In genomic region chr7:73739387-73739767, GRCh38 we compare ENCODE assay signal across 9 cellular contexts. TPM values are rescaled to one million over a fixed set of nuclear protein-coding genes. Genes with fewer than 3 reads are reported as not detected.
A peak's percentile ranks its signal among the peaks of the same experiment; 100 is the strongest.
DNase-seq lines count a peak whose midpoint lies in the region; ATAC-seq and TF ChIP-seq lines count a peak whose summit lies in the region.
"Had no signal": no experiment of that assay in that cellular context is flagged by ENCODE, and none has a peak within 500 bp of the region (broad histone marks: within the 10 kb centered on the region; RNA-seq: fewer than 3 reads in every experiment).

No MANE protein-coding gene starts in this region.

- H3K27ac ChIP-seq in SK-N-SH (ENCODE audit: low read depth in 2 of 2, low read length in 1 of 2) (peak overlapping the region; percentile 25 to 81; a peak in 3 of 4 replicates), suprapubic skin (peak overlapping the region; percentile 84)

- no peaks in the 10 kb centered on the region for H3K9me2 ChIP-seq in SK-N-SH

- no peaks in the 10 kb centered on the region for H4K20me1 ChIP-seq in SK-N-SH (ENCODE audit: insufficient read depth)

- peaks cover 10% of the 10 kb centered on the region for H3F3A ChIP-seq in SK-N-SH (replicated peaks; ENCODE audit: insufficient read depth)

- H2AFZ ChIP-seq in SK-N-SH (ENCODE audit: low read depth): peak overlapping the region; percentile 97

- H3K36me3 ChIP-seq in SK-N-SH (replicated peaks in 1 of 2; ENCODE audit: control insufficient read depth in 1 of 2, insufficient read depth in 2 of 2, low read length in 1 of 2): peaks cover 8 to 11% of the 10 kb centered on the region in 2 experiments
- peaks cover 21% of the 10 kb centered on the region for H3K36me3 ChIP-seq in suprapubic skin

- no peaks in the 10 kb centered on the region for H3K9me3 Mint-ChIP-seq in activated CD8-positive, alpha-beta T cell treated with anti-CD3 and anti-CD28 coated beads, Interleukin-2, amount 10 ng/mL, durations not matched to agents 7 days and 5 days (ENCODE audit: insufficient read depth)
- no peaks in the 10 kb centered on the region for H3K9me3 Mint-ChIP-seq in immature natural killer cell

- H3K79me2 ChIP-seq in SK-N-SH (ENCODE audit: insufficient read depth): peaks cover 28% of the 10 kb centered on the region; the same call in 1 of the 2 replicates

- H3K27me3 ChIP-seq in SK-N-SH (ENCODE audit: insufficient read depth): no peaks in the 10 kb centered on the region
- H3K27me3 ChIP-seq in suprapubic skin: no peaks in the 10 kb centered on the region

- peak overlapping the region; percentile 75 for H3K9ac ChIP-seq in SK-N-SH

- H3K36me3 Mint-ChIP-seq in activated CD8-positive, alpha-beta T cell treated with anti-CD3 and anti-CD28 coated beads, Interleukin-2, amount 10 ng/mL, durations not matched to agents 7 days and 5 days (ENCODE audit: low read depth): peaks cover 13% of the 10 kb centered on the region
- no peaks in the 10 kb centered on the region for H3K36me3 Mint-ChIP-seq in immature natural killer cell

- H3K27ac Mint-ChIP-seq in activated CD8-positive, alpha-beta T cell treated with anti-CD3 and anti-CD28 coated beads, Interleukin-2, amount 10 ng/mL, durations not matched to agents 7 days and 5 days: peak overlapping the region; percentile 63
- H3K27ac Mint-ChIP-seq in immature natural killer cell: peak overlapping the region; percentile 80 to 89 (median 88)

- peaks cover 28% of the 10 kb centered on the region for H3K4me1 Mint-ChIP-seq in activated CD8-positive, alpha-beta T cell treated with anti-CD3 and anti-CD28 coated beads, Interleukin-2, amount 10 ng/mL, durations not matched to agents 7 days and 5 days (ENCODE audit: low read depth)
- peaks cover 8 to 16% of the 10 kb centered on the region in 2 donors for H3K4me1 Mint-ChIP-seq in immature natural killer cell

- DNase-seq in SK-N-SH (no peak), immature natural killer cell (no peak), suprapubic skin (ENCODE audit: low spot score in 2 of 2) (no peak), NCI-H2029 treated with DMSO at 0.1 percent for 48 hours (lab: John Stamatoyannopoulos, UW) (no peak), AG08395 (ENCODE audit: low spot score) (no peak)
- no peak for DNase-seq in activated CD8-positive, alpha-beta T cell treated with anti-CD3 and anti-CD28 coated beads, Interleukin-2, amount 10 ng/mL, durations not matched to agents 7 days and 5 days

- 47% methylated on average over 13 of the region's 13 CpGs for WGBS in SK-N-SH (ENCODE audit: low lambda C conversion rate)
- 41% methylated on average over 13 of the region's 13 CpGs for WGBS in suprapubic skin

- TF ChIP-seq RAD21 in SK-N-SH (IDR thresholded peaks at IDR 0.05; ENCODE audit: low read length): no peak

- TF ChIP-seq CTCF in SK-N-SH (IDR thresholded peaks at IDR 0.05) (no peak), suprapubic skin (IDR thresholded peaks at IDR 0.05) (no peak)

- CTCF ChIA-PET in SK-N-SH (lab: Yijun Ruan, JAX): interaction anchor here (1.0 to 12.8 kb wide), 11 partner anchors 10 to 208 kb away, joined by 3 to 272 read pairs (median 6); partner anchors contain the start of gene STX1A
- CTCF ChIA-PET in activated CD8-positive, alpha-beta T cell treated with anti-CD3 and anti-CD28 coated beads, Interleukin-2, amount 10 ng/mL, durations not matched to agents 7 days and 5 days (lab: Charles Lee): interaction anchor here (0.6 to 8.5 kb wide), 5 partner anchors 115 to 467 kb away, joined by 3 to 115 read pairs (median 5); no protein-coding TSS in a partner anchor

- TF ChIP-seq EP300 in SK-N-SH (IDR thresholded peaks at IDR 0.05; ENCODE audit: borderline replicate concordance in 1 of 2, low read depth in 1 of 2, low read length in 1 of 2): no peak
- no peak for TF ChIP-seq EP300 in suprapubic skin (IDR thresholded peaks at IDR 0.05)

- POLR2A ChIA-PET in SK-N-SH (lab: Yijun Ruan, JAX): interaction anchor here (0.9 to 2.0 kb wide), 5 partner anchors 11 to 183 kb away, joined by 3 to 5 read pairs (median 4); partner anchors contain the start of gene METTL27
- POLR2A ChIA-PET in activated CD8-positive, alpha-beta T cell treated with anti-CD3 and anti-CD28 coated beads, Interleukin-2, amount 10 ng/mL, durations not matched to agents 7 days and 5 days (lab: Charles Lee): interaction anchor here (0.6 to 1.6 kb wide), 4 partner anchors 9 to 514 kb away, joined by 3 to 6 read pairs (median 6); partner anchors contain the start of genes BCL7B and METTL27

- H3K4me3 ChIP-seq in SK-N-SH (ENCODE audit: low read depth in 2 of 2, low read length in 1 of 2) (peak overlapping the region; percentile 76 to 93), suprapubic skin (peak overlapping the region; percentile 78)

- no peak for TF ChIP-seq POLR2A in suprapubic skin (IDR thresholded peaks at IDR 0.05)

- peak overlapping the region; percentile 94 for H3K4me3 Mint-ChIP-seq in activated CD8-positive, alpha-beta T cell treated with anti-CD3 and anti-CD28 coated beads, Interleukin-2, amount 10 ng/mL, durations not matched to agents 7 days and 5 days
- H3K4me3 Mint-ChIP-seq in immature natural killer cell: peak overlapping the region; percentile 87 to 92 (median 90)

- no peaks in the 10 kb centered on the region for H3K27me3 Mint-ChIP-seq in activated CD8-positive, alpha-beta T cell treated with anti-CD3 and anti-CD28 coated beads, Interleukin-2, amount 10 ng/mL, durations not matched to agents 7 days and 5 days (ENCODE audit: low read depth)
- peaks cover 0 to 3% (median 2%) of the 10 kb centered on the region in 3 donors for H3K27me3 Mint-ChIP-seq in immature natural killer cell (ENCODE audit: low read depth in 3 of 3)

- H3K9me3 ChIP-seq in SK-N-SH (no peaks in the 10 kb centered on the region), suprapubic skin (no peaks in the 10 kb centered on the region)

- H3K4me2 ChIP-seq in SK-N-SH: peak overlapping the region; percentile 100

- ATAC-seq in SK-N-SH treated with all-trans-retinoic acid at 6 μM for 48 hours (no peak), GM19467 (IDR thresholded peaks at IDR 0.05; ENCODE audit: unreplicated experiment) (no peak)
- no peak for ATAC-seq in activated CD8-positive, alpha-beta T cell treated with anti-CD3 and anti-CD28 coated beads, Interleukin-2, amount 10 ng/mL, durations not matched to agents 7 days and 5 days

- peaks cover 7 to 13% of the 10 kb centered on the region in 2 experiments; a peak in 2 of 4 replicates for H3K4me1 ChIP-seq in SK-N-SH (ENCODE audit: control insufficient read depth in 1 of 2, insufficient read depth in 2 of 2, low read depth in 1 of 2, low read length in 1 of 2)
- peaks cover 40% of the 10 kb centered on the region for H3K4me1 ChIP-seq in suprapubic skin

TF ChIP-seq in SK-N-SH treated with all-trans-retinoic acid at 6 μM for 48 hours, 23 proteins besides CTCF, POLR2A, EP300 and RAD21:
- TF ChIP-seq ZC3H10 (CRISPR knock-in tag; IDR thresholded peaks at IDR 0.05) (no peak), ISL1 (CRISPR knock-in tag; IDR thresholded peaks at IDR 0.05) (no peak), ZFP3 (CRISPR knock-in tag; IDR thresholded peaks at IDR 0.05) (no peak)

RNA-seq across cellular contexts. Expression of gene ABHD11, which starts 0.8 kb away (rescaled TPM):
- polyA plus RNA-seq in SK-N-SH (2012; rRNA removed): 29.9 and 33.7 TPM in 2 replicates
- 14.8 and 23.2 TPM in 2 replicates for polyA plus RNA-seq in SK-N-SH (2012; cell fraction: cytosol; rRNA removed)
- polyA plus RNA-seq in SK-N-SH (2012; cell fraction: nucleus; rRNA removed): 32.1 and 34.9 TPM in 2 replicates
- 10 to 100 TPM; 20.7 to 20.9 TPM for total RNA-seq in activated CD8-positive, alpha-beta T cell treated with anti-CD3 and anti-CD28 coated beads, Interleukin-2, amount 10 ng/mL, durations not matched to agents 7 days and 5 days
- polyA plus RNA-seq in immature natural killer cell: 10 to 100 TPM; 12.7 to 19.4 (median 16.5) TPM
- total RNA-seq in suprapubic skin: 10 to 100 TPM; 15.2 to 39.4 (median 23.7) TPM

RNA-seq across cellular contexts. Expression of gene STX1A, which starts 19.9 kb away (rescaled TPM):
- 81.2 and 91.1 TPM in 2 replicates for polyA plus RNA-seq in SK-N-SH (2012; rRNA removed)
- 40.6 and 54.4 TPM in 2 replicates for polyA plus RNA-seq in SK-N-SH (2012; cell fraction: cytosol; rRNA removed)
- 330 and 340 TPM in 2 replicates for polyA plus RNA-seq in SK-N-SH (2012; cell fraction: nucleus; rRNA removed)
- total RNA-seq in activated CD8-positive, alpha-beta T cell treated with anti-CD3 and anti-CD28 coated beads, Interleukin-2, amount 10 ng/mL, durations not matched to agents 7 days and 5 days: 10 to 100 TPM; 10.6 to 12.3 TPM
- 1 to 10 TPM; 2.1 to 5.3 (median 4.0) TPM for polyA plus RNA-seq in immature natural killer cell
- total RNA-seq in suprapubic skin: 1 to 10 TPM; 3.3 to 6.0 (median 4.3) TPM

RNA-seq across cellular contexts. Expression of gene CLDN3, which starts 30.7 kb away (rescaled TPM):
- polyA plus RNA-seq in SK-N-SH (2012; rRNA removed): 0.05 and 0.08 TPM in 2 replicates
- polyA plus RNA-seq in SK-N-SH (2012; cell fraction: cytosol; rRNA removed): 0.07 TPM in 1 of 2 replicates, not detected in the other
- 0.07 TPM in 1 of 2 replicates, not detected in the other for polyA plus RNA-seq in SK-N-SH (2012; cell fraction: nucleus; rRNA removed)
- not detected for total RNA-seq in activated CD8-positive, alpha-beta T cell treated with anti-CD3 and anti-CD28 coated beads, Interleukin-2, amount 10 ng/mL, durations not matched to agents 7 days and 5 days
- not detected for polyA plus RNA-seq in immature natural killer cell
- total RNA-seq in suprapubic skin: 10 to 100 TPM in 2 of 4 donors, 1 to 10 TPM in 2; 4.6 to 19.4 (median 12.0) TPM
- total RNA-seq: T-helper 2 cell treated with Interferon-gamma antibody and Interleukin-4, amounts not matched to agents 100 ng/mL and 5 ng/mL, for 36 hours had no signal

RNA-seq across cellular contexts. Expression of gene BUD23, which starts 56.0 kb away (rescaled TPM):
- polyA plus RNA-seq in SK-N-SH (2012; rRNA removed): 174 and 206 TPM in 2 replicates
- 167 and 190 TPM in 2 replicates for polyA plus RNA-seq in SK-N-SH (2012; cell fraction: cytosol; rRNA removed)
- polyA plus RNA-seq in SK-N-SH (2012; cell fraction: nucleus; rRNA removed): 151 and 156 TPM in 2 replicates
- total RNA-seq in activated CD8-positive, alpha-beta T cell treated with anti-CD3 and anti-CD28 coated beads, Interleukin-2, amount 10 ng/mL, durations not matched to agents 7 days and 5 days: 10 to 100 TPM; 57.3 to 60.9 TPM
- 100 to 1,000 TPM; 121 to 208 (median 122) TPM for polyA plus RNA-seq in immature natural killer cell
- 10 to 100 TPM; 48.1 to 65.8 (median 53.8) TPM for total RNA-seq in suprapubic skin

RNA-seq across cellular contexts. Expression of gene DNAJC30, which starts 56.1 kb away (rescaled TPM):
- polyA plus RNA-seq in SK-N-SH (2012; rRNA removed): 10.6 and 11.0 TPM in 2 replicates
- 8.0 and 10.5 TPM in 2 replicates for polyA plus RNA-seq in SK-N-SH (2012; cell fraction: cytosol; rRNA removed)
- 7.5 and 8.0 TPM in 2 replicates for polyA plus RNA-seq in SK-N-SH (2012; cell fraction: nucleus; rRNA removed)
- 1 to 10 TPM; 7.7 to 8.3 TPM for total RNA-seq in activated CD8-positive, alpha-beta T cell treated with anti-CD3 and anti-CD28 coated beads, Interleukin-2, amount 10 ng/mL, durations not matched to agents 7 days and 5 days
- 1 to 10 TPM; 3.3 to 8.8 (median 7.3) TPM for polyA plus RNA-seq in immature natural killer cell
- total RNA-seq in suprapubic skin: 1 to 10 TPM; 4.4 to 4.9 (median 4.8) TPM

Comparison
In these comparisons a context has a peak if more than half of its experiments do, and no peak if none do; other contexts are left out.
1. RNA of gene CLDN3, which starts 30.7 kb away (total RNA-seq): 4.6 to 19.4 TPM in suprapubic skin; not detected in activated CD8-positive, alpha-beta T cell treated with anti-CD3 and anti-CD28 coated beads, Interleukin-2, amount 10 ng/mL, durations not matched to agents 7 days and 5 days; every median in the first group is over 4 times any median in the second.